In genomic region chr1:53284224-53285020, GRCh38 we compare ENCODE assay signal across 21 cellular contexts.
"Had no signal": no experiment of that assay in that cellular context is flagged by ENCODE, and none has a peak within 500 bp of the region (broad histone marks: within the 10 kb centered on the region; RNA-seq: fewer than 3 reads in every experiment).

No MANE protein-coding gene starts in this region.

- H3K27me3 Mint-ChIP-seq: memory B cell had no signal

- H3K4me1 ChIP-seq: foreskin keratinocyte, lower lobe of right lung, sigmoid colon, stomach had no signal

- H2AFZ ChIP-seq: hepatocyte had no signal

- H3K79me2 ChIP-seq: hepatocyte had no signal

- ATAC-seq: foreskin keratinocyte, left cardiac atrium, lower lobe of right lung had no signal

- H3K36me3 Mint-ChIP-seq: mesothelial cell of epicardium had no signal

- H3K9me3 ChIP-seq: left ventricle myocardium inferior, lower lobe of right lung, sigmoid colon, stomach had no signal

- H3K4me3 Mint-ChIP-seq: endodermal cell, memory B cell, mesothelial cell of epicardium, nephron had no signal

- H3K27me3 ChIP-seq: foreskin keratinocyte, hepatocyte, sigmoid colon had no signal

- H3K27ac ChIP-seq: coronary artery, foreskin keratinocyte, hepatocyte, left ventricle myocardium inferior, lower lobe of right lung, sigmoid colon, stomach had no signal

- H3K27ac Mint-ChIP-seq: endodermal cell, memory B cell, mesothelial cell of epicardium, nephron had no signal

- H3K36me3 ChIP-seq: left ventricle myocardium inferior, lower lobe of right lung, sigmoid colon, stomach had no signal

- H3K9me3 Mint-ChIP-seq: endodermal cell, memory B cell, mesothelial cell of epicardium, nephron had no signal

- H3K4me2 ChIP-seq: hepatocyte had no signal

- H3K4me3 ChIP-seq: coronary artery, hepatocyte, left ventricle myocardium inferior, lower lobe of right lung, sigmoid colon, stomach had no signal

- H3K4me1 Mint-ChIP-seq: mesothelial cell of epicardium had no signal

- DNase-seq: effector CD4-positive, alpha-beta T cell; endodermal cell; erythroblast; foreskin keratinocyte; head of caudate nucleus; kidney; left cardiac atrium; left ventricle myocardium inferior; lower lobe of right lung; sigmoid colon; small intestine; stimulated activated CD4-positive, alpha-beta T cell treated with anti-CD3 and anti-CD28 coated beads, Interleukin-12 subunit alpha, Interleukin-12 subunit beta, amount 100 ng/mL, for 4 hours; stimulated activated naive CD4-positive, alpha-beta T cell; stomach; substantia nigra; trophoblast cell had no signal
